1 cellular context compared by ENCODE assay signal in genomic region chr15:75650908-75651809, GRCh38.
TF ChIP-seq lines count a peak whose summit lies in the region.

No MANE protein-coding gene starts in this region.

TF ChIP-seq in K562, 482 proteins besides CTCF, POLR2A, EP300 and RAD21 (continued from another document):
- TF ChIP-seq, protein P1, sequence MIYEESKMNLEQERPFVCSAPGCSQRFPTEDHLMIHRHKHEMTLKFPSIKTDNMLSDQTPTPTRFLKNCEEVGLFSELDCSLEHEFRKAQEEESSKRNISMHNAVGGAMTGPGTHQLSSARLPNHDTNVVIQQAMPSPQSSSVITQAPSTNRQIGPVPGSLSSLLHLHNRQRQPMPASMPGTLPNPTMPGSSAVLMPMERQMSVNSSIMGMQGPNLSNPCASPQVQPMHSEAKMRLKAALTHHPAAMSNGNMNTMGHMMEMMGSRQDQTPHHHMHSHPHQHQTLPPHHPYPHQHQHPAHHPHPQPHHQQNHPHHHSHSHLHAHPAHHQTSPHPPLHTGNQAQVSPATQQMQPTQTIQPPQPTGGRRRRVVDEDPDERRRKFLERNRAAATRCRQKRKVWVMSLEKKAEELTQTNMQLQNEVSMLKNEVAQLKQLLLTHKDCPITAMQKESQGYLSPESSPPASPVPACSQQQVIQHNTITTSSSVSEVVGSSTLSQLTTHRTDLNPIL (CRISPR knock-in tag; IDR thresholded peaks at IDR 0.05), result no peak
- TF ChIP-seq MTA1 (IDR thresholded peaks at IDR 0.05; ENCODE audit: borderline replicate concordance) (0 out of 2 replicates have a peak, but pooled peaks have one; percentile 60), MECOM (CRISPR knock-in tag; IDR thresholded peaks at IDR 0.05) (no peak), BCOR (IDR thresholded peaks at IDR 0.05) (peak; percentile 75), ZNF431 (CRISPR knock-in tag; IDR thresholded peaks at IDR 0.05) (no peak), ETS2 (tag; IDR thresholded peaks at IDR 0.05; ENCODE audit: borderline replicate concordance, poor library complexity, severe bottlenecking) (no peak), ZNF224 (CRISPR knock-in tag; IDR thresholded peaks at IDR 0.05) (no peak), EZH2 (IDR thresholded peaks at IDR 0.05; ENCODE audit: borderline replicate concordance, low read depth, low read length) (no peak), NR4A1 (CRISPR knock-in tag; IDR thresholded peaks at IDR 0.05) (no peak), NR4A1 (tag; IDR thresholded peaks at IDR 0.05) (no peak), ZNF586 (CRISPR knock-in tag; conservative IDR thresholded peaks at IDR 0.05) (no peak), MAZ (CRISPR knock-in tag; conservative IDR thresholded peaks at IDR 0.05 in 1 of 2, IDR thresholded peaks at IDR 0.05 in 1 of 2) (peak; percentile 64 to 88; a peak in 3 of 4 replicates), HDAC6 (IDR thresholded peaks at IDR 0.05; ENCODE audit: low read depth, low read length) (no peak), ZNF253 (CRISPR knock-in tag; conservative IDR thresholded peaks at IDR 0.05) (no peak), ZNF644 (tag; IDR thresholded peaks at IDR 0.05; ENCODE audit: low read depth) (no peak; the same call in 1 of the 2 replicates), SIN3B (IDR thresholded peaks at IDR 0.05; ENCODE audit: low read depth) (no peak), MITF (IDR thresholded peaks at IDR 0.05) (peak; percentile 64; the same call in 1 of the 2 replicates), CBX8 (IDR thresholded peaks at IDR 0.05; ENCODE audit: borderline replicate concordance, extremely low read depth, low read depth, low read length, poor library complexity, severe bottlenecking) (no peak), HDAC8 (tag; IDR thresholded peaks at IDR 0.05) (no peak), SUPT5H (IDR thresholded peaks at IDR 0.05) (0 out of 2 replicates have a peak, but pooled peaks have one; percentile 24), ZNF124 (CRISPR knock-in tag; IDR thresholded peaks at IDR 0.05) (no peak), E2F8 (IDR thresholded peaks at IDR 0.05; ENCODE audit: low read depth, partially characterized antibody) (no peak), ZNF274 (IDR thresholded peaks at IDR 0.05; ENCODE audit: borderline replicate concordance, low read depth, low read length) (no peak), SMC3 (conservative IDR thresholded peaks at IDR 0.05; ENCODE audit: insufficient read depth, low read depth, low read length) (no peak), PHB2 (IDR thresholded peaks at IDR 0.05; ENCODE audit: low read depth) (no peak), HEY1 (CRISPR knock-in tag; IDR thresholded peaks at IDR 0.05; ENCODE audit: borderline replicate concordance) (no peak), SRF (CRISPR knock-in tag; IDR thresholded peaks at IDR 0.05) (no peak; a peak in 1 of 4 replicates), SRSF1 (IDR thresholded peaks at IDR 0.05; ENCODE audit: low read depth, low read length) (no peak), NONO (IDR thresholded peaks at IDR 0.05; ENCODE audit: low read depth in 2 of 2, low read length in 1 of 2) (no peak), THAP7 (CRISPR knock-in tag; IDR thresholded peaks at IDR 0.05) (no peak), OTX1 (CRISPR knock-in tag; IDR thresholded peaks at IDR 0.05) (no peak), RFX5 (IDR thresholded peaks at IDR 0.05; ENCODE audit: low read depth, low read length) (no peak), C11orf30 (IDR thresholded peaks at IDR 0.05; ENCODE audit: low read depth) (no peak), NCOA2 (IDR thresholded peaks at IDR 0.05; ENCODE audit: partially characterized antibody in 2 of 2) (no peak), FOXK2 (conservative IDR thresholded peaks at IDR 0.05 in 1 of 2, IDR thresholded peaks at IDR 0.05 in 1 of 2; ENCODE audit: low read depth in 2 of 2) (peak; percentile 47 to 81), SP1 (CRISPR knock-in tag; IDR thresholded peaks at IDR 0.05) (0 out of 2 replicates have a peak, but pooled peaks have one; percentile 28), NEUROD1 (IDR thresholded peaks at IDR 0.05; ENCODE audit: borderline replicate concordance, low read depth, low read length, partially characterized antibody) (peak; percentile 81), DEAF1 (CRISPR knock-in tag; IDR thresholded peaks at IDR 0.05) (no peak), DDX20 (tag; IDR thresholded peaks at IDR 0.05; ENCODE audit: low read depth) (no peak), PCBP2 (IDR thresholded peaks at IDR 0.05; ENCODE audit: low read depth, low read length, poor library complexity, severe bottlenecking) (no peak), ZNF76 (CRISPR knock-in tag; IDR thresholded peaks at IDR 0.05; ENCODE audit: borderline replicate concordance) (no peak), THRAP3 (IDR thresholded peaks at IDR 0.05; ENCODE audit: borderline replicate concordance) (no peak), SMARCA4 (IDR thresholded peaks at IDR 0.05) (peak; percentile 94), ZNF639 (CRISPR knock-in tag; conservative IDR thresholded peaks at IDR 0.05 in 1 of 2, IDR thresholded peaks at IDR 0.05 in 1 of 2) (0 out of 4 replicates have a peak, but pooled peaks of 1 of the 2 experiments have one; percentile 42), RBBP5 (IDR thresholded peaks at IDR 0.05; ENCODE audit: borderline replicate concordance, insufficient read depth, low read length, poor library complexity, severe bottlenecking) (no peak), NFATC3 (IDR thresholded peaks at IDR 0.05) (no peak), PML (IDR thresholded peaks at IDR 0.05; ENCODE audit: low read length) (no peak), PTTG1 (tag; IDR thresholded peaks at IDR 0.05; ENCODE audit: low read depth) (no peak), CBFA2T2 (conservative IDR thresholded peaks at IDR 0.05) (no peak), NCOR1 (IDR thresholded peaks at IDR 0.05) (peak; percentile 64), PPARD (CRISPR knock-in tag; IDR thresholded peaks at IDR 0.05) (no peak), UBTF (IDR thresholded peaks at IDR 0.05; ENCODE audit: borderline replicate concordance in 1 of 2, low read depth in 2 of 2, low read length in 2 of 2) (peak; percentile 27 to 79; a peak in 1 of 4 replicates), HNRNPLL (IDR thresholded peaks at IDR 0.05; ENCODE audit: low read depth, low read length, poor library complexity, severe bottlenecking) (no peak), MYBL2 (IDR thresholded peaks at IDR 0.05; ENCODE audit: low read depth) (no peak), MYBL2 (CRISPR knock-in tag; IDR thresholded peaks at IDR 0.05; ENCODE audit: borderline replicate concordance) (no peak), KHSRP (IDR thresholded peaks at IDR 0.05) (no peak), TOE1 (IDR thresholded peaks at IDR 0.05; ENCODE audit: borderline replicate concordance) (peak; percentile 60), TOE1 (CRISPR knock-in tag; IDR thresholded peaks at IDR 0.05; ENCODE audit: borderline replicate concordance, low read depth) (no peak)
- TF ChIP-seq, protein P2, sequence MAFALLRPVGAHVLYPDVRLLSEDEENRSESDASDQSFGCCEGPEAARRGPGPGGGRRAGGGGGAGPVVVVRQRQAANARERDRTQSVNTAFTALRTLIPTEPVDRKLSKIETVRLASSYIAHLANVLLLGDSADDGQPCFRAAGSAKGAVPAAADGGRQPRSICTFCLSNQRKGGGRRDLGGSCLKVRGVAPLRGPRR (CRISPR knock-in tag; IDR thresholded peaks at IDR 0.05), result no peak
- TF ChIP-seq, protein P3, sequence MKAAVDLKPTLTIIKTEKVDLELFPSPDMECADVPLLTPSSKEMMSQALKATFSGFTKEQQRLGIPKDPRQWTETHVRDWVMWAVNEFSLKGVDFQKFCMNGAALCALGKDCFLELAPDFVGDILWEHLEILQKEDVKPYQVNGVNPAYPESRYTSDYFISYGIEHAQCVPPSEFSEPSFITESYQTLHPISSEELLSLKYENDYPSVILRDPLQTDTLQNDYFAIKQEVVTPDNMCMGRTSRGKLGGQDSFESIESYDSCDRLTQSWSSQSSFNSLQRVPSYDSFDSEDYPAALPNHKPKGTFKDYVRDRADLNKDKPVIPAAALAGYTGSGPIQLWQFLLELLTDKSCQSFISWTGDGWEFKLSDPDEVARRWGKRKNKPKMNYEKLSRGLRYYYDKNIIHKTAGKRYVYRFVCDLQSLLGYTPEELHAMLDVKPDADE (conservative IDR thresholded peaks at IDR 0.05; ENCODE audit: control insufficient read depth, low read depth, low read length), result no peak
